9 cellular contexts compared by ENCODE assay signal in the genomic region with DNA sequence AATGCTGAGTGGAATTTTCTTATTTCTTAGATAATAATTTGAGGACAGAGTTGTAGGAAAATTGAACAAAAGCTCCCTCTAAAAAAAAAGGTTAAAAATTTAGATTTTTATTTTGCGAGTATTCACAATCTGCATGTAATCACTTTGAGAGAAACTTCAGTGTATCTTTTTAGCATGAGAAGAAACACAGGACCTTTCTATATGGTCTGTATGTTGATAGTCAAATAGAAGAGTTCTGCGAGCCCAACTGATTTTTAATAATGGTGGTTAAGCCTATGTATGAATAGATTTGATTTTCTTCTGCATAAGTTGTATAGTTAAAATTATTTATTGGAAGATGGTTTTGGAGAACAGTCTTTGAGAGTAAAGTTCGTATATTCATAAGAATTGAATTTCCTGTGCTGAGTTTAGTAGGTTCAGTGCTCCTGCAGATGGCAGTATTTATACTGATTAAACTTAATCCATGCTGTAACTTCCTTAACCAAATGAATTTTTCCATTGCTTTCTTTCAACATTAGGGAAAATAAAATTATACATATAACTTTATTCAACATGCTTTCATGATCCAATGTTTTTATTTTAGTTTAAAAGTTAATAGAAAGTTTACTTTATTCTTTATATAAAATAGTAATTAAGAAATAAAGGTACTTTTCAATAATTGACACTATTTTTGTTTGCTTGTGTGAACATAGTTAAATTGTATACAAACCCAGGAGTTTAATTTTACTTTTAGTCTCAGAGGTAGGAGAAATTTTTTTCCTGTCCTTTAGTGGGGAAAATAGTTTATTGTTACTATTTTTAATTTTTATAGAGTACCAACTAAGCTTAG. TPM values are rescaled to one million over a fixed set of nuclear protein-coding genes. Genes with fewer than 3 reads are reported as not detected.
DNase-seq lines count a peak whose midpoint lies in the region; ATAC-seq, FAIRE-seq and TF ChIP-seq lines count a peak whose summit lies in the region.
"Had no signal": no experiment of that assay in that cellular context is flagged by ENCODE, and none has a peak within 500 bp of the region (broad histone marks: within the 10 kb centered on the region; RNA-seq: fewer than 3 reads in every experiment).

No MANE protein-coding gene starts in this region.

- 0 out of 2 replicates have a peak, but pooled peaks cover 7% of the 10 kb centered on the region for H3F3A ChIP-seq in MM.1S (ENCODE audit: insufficient read depth, low read length)

- H3K4me3 Mint-ChIP-seq in chondrocyte (ENCODE audit: unreplicated experiment) (no peak overlapping the region), nephron (no peak overlapping the region)

- no peak overlapping the region for H3K9ac ChIP-seq in MM.1S (ENCODE audit: low read length)
- H3K9ac ChIP-seq in mesendoderm (ENCODE audit: low read length), result no peak overlapping the region

- no peak overlapping the region for H3K4ac ChIP-seq in mesendoderm (ENCODE audit: low read depth, low read length)

- H3K9me2 ChIP-seq in MM.1S (replicated peaks; ENCODE audit: insufficient read depth, low read length), result no peaks in the 10 kb centered on the region

- peaks cover 34% of the 10 kb centered on the region; the same call in 1 of the 2 replicates for H3K36me3 ChIP-seq in MM.1S (replicated peaks; ENCODE audit: insufficient read depth, low read length)
- peaks cover 0 to 92% (median 65%) of the 10 kb centered on the region in 6 donors for H3K36me3 ChIP-seq in spleen
- peaks cover 84% of the 10 kb centered on the region for H3K36me3 ChIP-seq in SJCRH30
- H3K36me3 ChIP-seq in mesendoderm (ENCODE audit: control insufficient read depth, insufficient read depth, low read length), result peaks cover 6% of the 10 kb centered on the region

- ATAC-seq in HG03039 (IDR thresholded peaks at IDR 0.05; ENCODE audit: unreplicated experiment), result no peak

- no peak overlapping the region for H4K8ac ChIP-seq in mesendoderm (ENCODE audit: low read depth, low read length)

- H3K79me2 ChIP-seq in MM.1S (ENCODE audit: low read length) (peaks cover 66% of the 10 kb centered on the region), mesendoderm (ENCODE audit: control insufficient read depth, insufficient read depth, low read length) (peaks cover 9% of the 10 kb centered on the region)

- H3K36me3 Mint-ChIP-seq in chondrocyte (ENCODE audit: low read depth) (peaks cover 20% of the 10 kb centered on the region), nephron (ENCODE audit: low read depth) (peaks cover 57% of the 10 kb centered on the region)

- H3K4me1 Mint-ChIP-seq in chondrocyte (ENCODE audit: low read depth), result peaks cover 12% of the 10 kb centered on the region
- no peaks in the 10 kb centered on the region for H3K4me1 Mint-ChIP-seq in nephron

- H3K27ac ChIP-seq in MM.1S (ENCODE audit: low read length) (no peak overlapping the region), spleen (no peak overlapping the region), SJCRH30 (no peak overlapping the region), mesendoderm (ENCODE audit: low read depth, low read length) (no peak overlapping the region)

- no peak overlapping the region for H2AFZ ChIP-seq in MM.1S (ENCODE audit: low read length)

- intact Hi-C loops in spleen (cut with DNase I; ENCODE audit: low total_unique reads), result no loop called here

- H3K4me1 ChIP-seq in MM.1S (ENCODE audit: low read length) (no peaks in the 10 kb centered on the region), spleen (peaks cover 0 to 14% (median 0%) of the 10 kb centered on the region in 6 donors), SJCRH30 (no peaks in the 10 kb centered on the region), mesendoderm (ENCODE audit: control insufficient read depth, low read depth, low read length) (no peaks in the 10 kb centered on the region)

- WGBS in spleen, 5 donors, result 65 to 68% (median 66%) methylated on average over 3 of the region's 3 CpGs
- WGBS in mesendoderm (ENCODE audit: extremely low coverage, insufficient coverage, low lambda C conversion rate), result 100% methylated on average over 1 of the region's 3 CpGs

- H3K27me3 ChIP-seq in MM.1S (replicated peaks; ENCODE audit: insufficient read depth, low read length) (no peaks in the 10 kb centered on the region), spleen (replicated peaks in 1 of 7) (no peaks in the 10 kb centered on the region), SJCRH30 (no peaks in the 10 kb centered on the region), mesendoderm (ENCODE audit: insufficient read depth, low read length, poor library complexity) (no peaks in the 10 kb centered on the region)

- TF ChIP-seq CTCF in D721Med (IDR thresholded peaks at IDR 0.05; ENCODE audit: insufficient read depth, missing control alignments), result peak; percentile 51
- TF ChIP-seq CTCF in MM.1S (IDR thresholded peaks at IDR 0.05; ENCODE audit: low read length), result peak; percentile 23
- TF ChIP-seq CTCF in chondrocyte (IDR thresholded peaks at IDR 0.05), result peak; percentile 85
- TF ChIP-seq CTCF in nephron (IDR thresholded peaks at IDR 0.05; ENCODE audit: unreplicated experiment in 3 of 3), result peak; percentile 39 to 58 (median 42)
- TF ChIP-seq CTCF in spleen (IDR thresholded peaks at IDR 0.05 in 8 of 11, conservative IDR thresholded peaks at IDR 0.05 in 3 of 11), result peak in 2 of 11 experiments; percentile 20 to 22

- H3K18ac ChIP-seq in mesendoderm (ENCODE audit: low read length), result no peak overlapping the region

- H3K9me3 Mint-ChIP-seq in chondrocyte (ENCODE audit: low read depth) (no peaks in the 10 kb centered on the region), nephron (no peaks in the 10 kb centered on the region)

- no peak for DNase-seq in D721Med (ENCODE audit: insufficient read length, low spot score)
- DNase-seq in MM.1S, result no peak
- DNase-seq in chondrocyte (ENCODE audit: low spot score), result no peak
- no peak for DNase-seq in spleen
- no peak for DNase-seq in SJCRH30
- no peak for DNase-seq in mesendoderm

- no peaks in the 10 kb centered on the region for H3K9me3 ChIP-seq in MM.1S (replicated peaks; ENCODE audit: insufficient read depth, low read length)
- H3K9me3 ChIP-seq in spleen, result no peaks in the 10 kb centered on the region
- H3K9me3 ChIP-seq in SJCRH30 (replicated peaks), result no peaks in the 10 kb centered on the region; the same call in 1 of the 2 replicates

- no peak overlapping the region for H3K4me3 ChIP-seq in MM.1S (ENCODE audit: low read length)
- no peak overlapping the region for H3K4me3 ChIP-seq in spleen
- H3K4me3 ChIP-seq in SJCRH30, result no peak overlapping the region
- H3K4me3 ChIP-seq in mesendoderm (ENCODE audit: low read length), result no peak overlapping the region

- H3K27me3 Mint-ChIP-seq in chondrocyte (ENCODE audit: low read depth) (no peaks in the 10 kb centered on the region), nephron (ENCODE audit: low read depth) (no peaks in the 10 kb centered on the region)

- no peak for FAIRE-seq in D721Med (lab: Jason Lieb, UNC)

- no peak overlapping the region for H2AK5ac ChIP-seq in mesendoderm (ENCODE audit: low read length)

- H4K20me1 ChIP-seq in MM.1S (ENCODE audit: insufficient read depth, low read length), result peaks cover 28% of the 10 kb centered on the region

- TF ChIP-seq POLR2A in spleen (IDR thresholded peaks at IDR 0.05), result no peak

- H3K23ac ChIP-seq in mesendoderm (ENCODE audit: low read length), result no peak overlapping the region

- H3K56ac ChIP-seq in mesendoderm (ENCODE audit: low read length), result no peak overlapping the region

- H4K5ac ChIP-seq in mesendoderm (ENCODE audit: low read length), result no peak overlapping the region

- H3K4me2 ChIP-seq in MM.1S (ENCODE audit: low read depth, low read length) (no peak overlapping the region), mesendoderm (ENCODE audit: low read length) (no peak overlapping the region)

- H2BK120ac ChIP-seq in mesendoderm (ENCODE audit: low read depth, low read length), result no peak overlapping the region

- no peak overlapping the region for H2BK15ac ChIP-seq in mesendoderm (replicated peaks; ENCODE audit: low read depth)

- H3K27ac Mint-ChIP-seq in chondrocyte (ENCODE audit: unreplicated experiment) (peak overlapping the region; percentile 55), nephron (peak overlapping the region in 1 of 3 experiments; percentile 8)

- peaks cover 4% of the 10 kb centered on the region for H3K79me1 ChIP-seq in mesendoderm (ENCODE audit: low read length)

- no peak overlapping the region for H2BK5ac ChIP-seq in mesendoderm (ENCODE audit: low read length)

RNA-seq across cellular contexts. Expression of a gene that starts 19.6 kb away (rescaled TPM):
- total RNA-seq in chondrocyte (38.9 to 50.2 TPM (median 40.5 TPM) in 3 replicates), spleen (100 to 1,000 TPM in 2 of 7 donors, 10 to 100 TPM in 5; 63.0 to 117 (median 81.0) TPM)
- 10 to 100 TPM; 43.7 to 72.2 (median 51.1) TPM for polyA plus RNA-seq in spleen
- 97.1 and 129 TPM in 2 replicates for total RNA-seq in SJCRH30 (2014; rRNA removed; shearing (Covaris generic))
- 110 TPM for polyA plus RNA-seq in mesendoderm (2013, experiment 1 of 2)
- 111 TPM for polyA plus RNA-seq in mesendoderm (2013, experiment 2 of 2)

RNA-seq across cellular contexts. Expression of a gene that starts 49.3 kb away (rescaled TPM):
- not detected in 3 replicates for total RNA-seq in chondrocyte
- not detected for total RNA-seq in spleen
- not detected for polyA plus RNA-seq in spleen
- not detected in 2 replicates for total RNA-seq in SJCRH30 (2014; rRNA removed; shearing (Covaris generic))
- 0.01 TPM for polyA plus RNA-seq in mesendoderm (2013, experiment 1 of 2)
- polyA plus RNA-seq in mesendoderm (2013, experiment 2 of 2), result 0.01 TPM
- total RNA-seq: T-helper 2 cell treated with Interferon-gamma antibody and Interleukin-4, amounts not matched to agents 100 ng/mL and 5 ng/mL, for 36 hours had no signal
